In the genomic region with DNA sequence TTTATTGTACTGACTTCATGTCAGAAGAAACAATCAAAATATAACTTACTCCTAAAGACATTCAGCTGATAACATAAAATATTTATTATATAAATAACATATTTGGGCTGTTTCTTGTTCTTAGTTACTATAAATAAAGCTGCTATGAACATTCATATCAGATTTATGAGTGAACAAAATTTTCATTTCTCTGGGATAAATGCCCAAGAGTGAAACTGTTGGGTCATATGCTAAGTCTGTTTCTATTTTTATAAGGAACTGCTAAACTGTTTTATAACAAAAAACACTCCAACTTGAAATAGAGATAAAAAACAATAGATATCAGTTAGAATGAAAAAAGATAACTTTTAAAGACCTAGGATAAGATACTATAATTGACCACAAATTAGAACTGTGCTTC, we compare ENCODE assay signal across 18 cellular contexts. TPM values are rescaled to one million over a fixed set of nuclear protein-coding genes. Genes with fewer than 3 reads are reported as not detected.
DNase-seq lines count a peak whose midpoint lies in the region; ATAC-seq, FAIRE-seq and TF ChIP-seq lines count a peak whose summit lies in the region.
"Had no signal": no experiment of that assay in that cellular context is flagged by ENCODE, and none has a peak within 500 bp of the region (broad histone marks: within the 10 kb centered on the region; RNA-seq: fewer than 3 reads in every experiment).

No MANE protein-coding gene starts in this region.

- no peaks in the 10 kb centered on the region for H3K4me1 Mint-ChIP-seq in effector memory CD8-positive, alpha-beta T cell (ENCODE audit: low read depth in 2 of 2)
- H3K4me1 Mint-ChIP-seq: CD8-positive, alpha-beta memory T cell had no signal

- ATAC-seq in effector memory CD8-positive, alpha-beta T cell (replicated peaks): no peak
- ATAC-seq in HG03520 (IDR thresholded peaks at IDR 0.05; ENCODE audit: unreplicated experiment): no peak
- no peak for ATAC-seq in HG02981 (IDR thresholded peaks at IDR 0.05; ENCODE audit: unreplicated experiment)

- H3K4me1 ChIP-seq in kidney (ENCODE audit: control insufficient read depth in 1 of 2, insufficient read depth in 1 of 2, low read depth in 1 of 2, low read length in 2 of 2): peaks cover 0 to 12% of the 10 kb centered on the region in 2 donors
- no peaks in the 10 kb centered on the region for H3K4me1 ChIP-seq in rectal smooth muscle tissue (ENCODE audit: control insufficient read depth, insufficient read depth, low read length)
- H3K4me1 ChIP-seq: BLaER1 had no signal

- no peaks in the 10 kb centered on the region for H3K27me3 ChIP-seq in rectal smooth muscle tissue (ENCODE audit: control insufficient read depth, insufficient read depth, low read length)
- H3K27me3 ChIP-seq: BLaER1, MG63 had no signal

- H3K9me3 Mint-ChIP-seq in effector memory CD8-positive, alpha-beta T cell: no peaks in the 10 kb centered on the region
- H3K9me3 Mint-ChIP-seq: CD8-positive, alpha-beta memory T cell; HFFc6 had no signal

- no peaks in the 10 kb centered on the region for H3K9me3 ChIP-seq in kidney (ENCODE audit: control insufficient read depth in 1 of 2, low read length in 2 of 2)
- H3K9me3 ChIP-seq: MG63 had no signal

- H3K9ac ChIP-seq in kidney (ENCODE audit: low read length in 2 of 2) (no peak overlapping the region), rectal smooth muscle tissue (ENCODE audit: low read length) (no peak overlapping the region)
- H3K9ac ChIP-seq: BLaER1 had no signal

- no peak overlapping the region for H3K4me3 Mint-ChIP-seq in effector memory CD8-positive, alpha-beta T cell
- H3K4me3 Mint-ChIP-seq: CD8-positive, alpha-beta memory T cell; HFFc6 had no signal

- TF ChIP-seq CTCF in kidney (IDR thresholded peaks at IDR 0.05; ENCODE audit: borderline replicate concordance, extremely low read depth, insufficient read depth): no peak

- H3K27ac ChIP-seq in kidney (ENCODE audit: low read depth in 2 of 2, low read length in 2 of 2): no peak overlapping the region
- peak overlapping the region; percentile 59 for H3K27ac ChIP-seq in rectal smooth muscle tissue (ENCODE audit: low read depth, low read length)
- H3K27ac ChIP-seq: BLaER1, RWPE1 had no signal

- no peaks in the 10 kb centered on the region for H3K36me3 Mint-ChIP-seq in effector memory CD8-positive, alpha-beta T cell (ENCODE audit: insufficient read depth)

- no peaks in the 10 kb centered on the region for H3K27me3 Mint-ChIP-seq in effector memory CD8-positive, alpha-beta T cell
- H3K27me3 Mint-ChIP-seq: CD8-positive, alpha-beta memory T cell had no signal

- H3K36me3 ChIP-seq in kidney (ENCODE audit: control insufficient read depth in 1 of 2, insufficient read depth in 2 of 2, low read length in 2 of 2) (peaks cover 0 to 1% of the 10 kb centered on the region in 2 donors), rectal smooth muscle tissue (ENCODE audit: control insufficient read depth, insufficient read depth, low read length) (peaks cover 3% of the 10 kb centered on the region)
- H3K36me3 ChIP-seq: MG63 had no signal

- intact Hi-C loops in kidney (cut with DNase I): no loop called here

- no peak overlapping the region for H3K4me3 ChIP-seq in kidney (ENCODE audit: low read length in 2 of 2)
- H3K4me3 ChIP-seq in rectal smooth muscle tissue (ENCODE audit: low read length): no peak overlapping the region
- H3K4me3 ChIP-seq: BLaER1, MG63 had no signal

- no peak overlapping the region for H3K27ac Mint-ChIP-seq in effector memory CD8-positive, alpha-beta T cell
- H3K27ac Mint-ChIP-seq: HFFc6 had no signal

- peak; percentile 26 for DNase-seq in dedifferentiated amniotic fluid mesenchymal stem cell (ENCODE audit: extremely low spot score)
- DNase-seq in kidney: no peak
- DNase-seq in G401 (ENCODE audit: low spot score): no peak
- DNase-seq in effector memory CD8-positive, alpha-beta T cell: no peak
- DNase-seq: CD8-positive, alpha-beta memory T cell; HFFc6; MG63; NCI-H1092 treated with DMSO at 0.1 percent for 48 hours; NCI-H1694 treated with DMSO at 0.1 percent for 48 hours; NCI-H69; NK-92 treated with Interleukin-12 subunit alpha and Interleukin-12 subunit beta, amount 100 ng/mL, for 24 hours; OCI-M1 had no signal

- in situ Hi-C loops in G401 (cut with HindIII; ENCODE audit: low sequenced_read_pairs): no loop called here

- FAIRE-seq in kidney (lab: Jason Lieb, UNC): peak; percentile 51

RNA-seq across cellular contexts. Expression of gene CC2D2B, which starts 26.5 kb away (rescaled TPM):
- total RNA-seq in kidney: 2.5 TPM
- 0.80 TPM for polyA plus RNA-seq in kidney (ENCODE audit: insufficient read depth, low read depth, low replicate concordance)
- total RNA-seq in G401 (2014; rRNA removed; shearing (Covaris generic)): not detected in 2 replicates
- total RNA-seq: CD8-positive, alpha-beta memory T cell; H4; HFFc6 had no signal
- polyA plus RNA-seq: CD8-positive, alpha-beta memory T cell had no signal
